In genomic region chr22:17009640-17010291, GRCh38 we compare ENCODE assay signal across 1 cellular context.
TF ChIP-seq lines count a peak whose summit lies in the region.

No MANE protein-coding gene starts in this region.

TF ChIP-seq in K562, 482 proteins besides CTCF, POLR2A, EP300 and RAD21:
- TF ChIP-seq, protein P1, sequence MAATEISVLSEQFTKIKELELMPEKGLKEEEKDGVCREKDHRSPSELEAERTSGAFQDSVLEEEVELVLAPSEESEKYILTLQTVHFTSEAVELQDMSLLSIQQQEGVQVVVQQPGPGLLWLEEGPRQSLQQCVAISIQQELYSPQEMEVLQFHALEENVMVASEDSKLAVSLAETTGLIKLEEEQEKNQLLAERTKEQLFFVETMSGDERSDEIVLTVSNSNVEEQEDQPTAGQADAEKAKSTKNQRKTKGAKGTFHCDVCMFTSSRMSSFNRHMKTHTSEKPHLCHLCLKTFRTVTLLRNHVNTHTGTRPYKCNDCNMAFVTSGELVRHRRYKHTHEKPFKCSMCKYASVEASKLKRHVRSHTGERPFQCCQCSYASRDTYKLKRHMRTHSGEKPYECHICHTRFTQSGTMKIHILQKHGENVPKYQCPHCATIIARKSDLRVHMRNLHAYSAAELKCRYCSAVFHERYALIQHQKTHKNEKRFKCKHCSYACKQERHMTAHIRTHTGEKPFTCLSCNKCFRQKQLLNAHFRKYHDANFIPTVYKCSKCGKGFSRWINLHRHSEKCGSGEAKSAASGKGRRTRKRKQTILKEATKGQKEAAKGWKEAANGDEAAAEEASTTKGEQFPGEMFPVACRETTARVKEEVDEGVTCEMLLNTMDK (IDR thresholded peaks at IDR 0.05; ENCODE audit: borderline replicate concordance, insufficient read depth, low read depth, low read length, poor library complexity, severe bottlenecking) = peak; percentile 2
- TF ChIP-seq SNRNP70 (optimal IDR thresholded peaks at IDR 0.05; ENCODE audit: low read depth, low read length) = no peak
TF ChIP-seq in K562: peak in this region for 1.
